22 cellular contexts compared by ENCODE assay signal in genomic region chr4:88064410-88064809, GRCh38.
"Had no signal": no experiment of that assay in that cellular context is flagged by ENCODE, and none has a peak within 500 bp of the region (broad histone marks: within the 10 kb centered on the region; RNA-seq: fewer than 3 reads in every experiment).

No MANE protein-coding gene starts in this region.

- H3K4me1 Mint-ChIP-seq: IgD-negative memory B cell had no signal

- H3K27ac Mint-ChIP-seq: IgD-negative memory B cell had no signal

- H3K27me3 ChIP-seq: SJSA1 had no signal

- H3K4me1 ChIP-seq: SJSA1 had no signal

- H3K27ac ChIP-seq: KMS-11, SJSA1, SK-N-MC had no signal

- H3K4me3 Mint-ChIP-seq: IgD-negative memory B cell had no signal

- ATAC-seq: K562 had no signal

- H3K4me3 ChIP-seq: K562, SJSA1, SK-N-MC had no signal

- H3K9me3 ChIP-seq: SJSA1 had no signal

- DNase-seq: Kasumi-1, MM.1S, NCI-H1092 treated with DMSO at 0.1 percent for 48 hours, NCI-H1436, NCI-H187, NCI-H2029, NCI-H2081 treated with DMSO at 0.1 percent for 48 hours, NCI-H2171, NCI-H226, NCI-H446, NCI-H510A, NCI-H524 treated with DMSO at 0.1 percent for 48 hours, NCI-H69, NCI-H774, Right ventricle myocardium superior, RPMI8226, SIG-M5 had no signal

- H3K27me3 Mint-ChIP-seq: IgD-negative memory B cell had no signal
